10 cellular contexts compared by ENCODE assay signal in the genomic region with DNA sequence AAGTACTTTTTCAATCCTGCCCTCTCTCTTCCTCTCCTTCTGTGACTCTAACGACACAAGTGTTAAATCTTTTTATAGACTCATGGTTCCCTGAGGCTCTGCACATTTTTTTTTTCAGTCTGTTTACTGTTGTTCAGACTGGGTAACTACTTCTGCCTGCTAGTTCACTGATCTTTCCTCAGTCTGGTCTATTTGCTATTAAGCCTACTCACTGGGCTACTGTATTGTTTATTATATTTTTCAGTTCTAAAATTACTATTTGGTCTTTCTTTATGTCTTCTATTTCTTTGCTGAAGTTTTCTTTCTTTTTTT. TPM values are rescaled to one million over a fixed set of nuclear protein-coding genes. Genes with fewer than 3 reads are reported as not detected.
DNase-seq lines count a peak whose midpoint lies in the region; ATAC-seq and TF ChIP-seq lines count a peak whose summit lies in the region.
"Had no signal": no experiment of that assay in that cellular context is flagged by ENCODE, and none has a peak within 500 bp of the region (broad histone marks: within the 10 kb centered on the region; RNA-seq: fewer than 3 reads in every experiment).

No MANE protein-coding gene starts in this region.

- peak overlapping the region; percentile 5 to 56 for H3K27ac Mint-ChIP-seq in activated naive CD4-positive, alpha-beta T cell treated with anti-CD3 and anti-CD28 coated beads, Interleukin-2, amount 50 U/mL, for 72 hours
- peak overlapping the region; percentile 33 for H3K27ac Mint-ChIP-seq in activated naive CD8-positive, alpha-beta T cell treated with anti-CD3 and anti-CD28 coated beads, Interleukin-2, amount 50 U/mL, for 24 hours
- peak overlapping the region; percentile 75 for H3K27ac Mint-ChIP-seq in stimulated activated naive B cell treated with anti-CD40 and anti-IgM and Interleukin-4, amounts not matched to agents 10 μg/mL and 1 μg/mL and 100 μg/mL, for 72 hours

- peak overlapping the region in 1 of 2 donors; percentile 57 for H3K27ac ChIP-seq in left lung

- no peak overlapping the region for H3K4me3 ChIP-seq in left lung
- H3K4me3 ChIP-seq: right lobe of liver had no signal

- intact Hi-C loops in left lung (cut with DNase I), result no loop called here

- ATAC-seq in activated naive CD4-positive, alpha-beta T cell treated with anti-CD3 and anti-CD28 coated beads, Interleukin-2, amount 50 U/mL, for 72 hours, result no peak
- ATAC-seq in activated naive CD8-positive, alpha-beta T cell treated with anti-CD3 and anti-CD28 coated beads, Interleukin-2, amount 50 U/mL, for 24 hours, result no peak
- ATAC-seq in left lung (peak; percentile 72), GM21576 (IDR thresholded peaks at IDR 0.05; ENCODE audit: unreplicated experiment) (no peak)
- no peak for ATAC-seq in stimulated activated naive B cell treated with anti-CD40 and anti-IgM and Interleukin-4, amounts not matched to agents 10 μg/mL and 1 μg/mL and 100 μg/mL, for 72 hours (replicated peaks)

- H3K9me3 Mint-ChIP-seq in activated naive CD4-positive, alpha-beta T cell treated with anti-CD3 and anti-CD28 coated beads, Interleukin-2, amount 50 U/mL, for 72 hours, result no peaks in the 10 kb centered on the region
- no peaks in the 10 kb centered on the region for H3K9me3 Mint-ChIP-seq in activated naive CD8-positive, alpha-beta T cell treated with anti-CD3 and anti-CD28 coated beads, Interleukin-2, amount 50 U/mL, for 24 hours
- no peaks in the 10 kb centered on the region for H3K9me3 Mint-ChIP-seq in stimulated activated naive B cell treated with anti-CD40 and anti-IgM and Interleukin-4, amounts not matched to agents 10 μg/mL and 1 μg/mL and 100 μg/mL, for 72 hours

- H3K4me1 Mint-ChIP-seq in activated naive CD8-positive, alpha-beta T cell treated with anti-CD3 and anti-CD28 coated beads, Interleukin-2, amount 50 U/mL, for 24 hours, result peaks cover 86% of the 10 kb centered on the region
- peaks cover 40 to 87% of the 10 kb centered on the region in 2 donors for H3K4me1 Mint-ChIP-seq in stimulated activated naive B cell treated with anti-CD40 and anti-IgM and Interleukin-4, amounts not matched to agents 10 μg/mL and 1 μg/mL and 100 μg/mL, for 72 hours

- H3K36me3 Mint-ChIP-seq in activated naive CD4-positive, alpha-beta T cell treated with anti-CD3 and anti-CD28 coated beads, Interleukin-2, amount 50 U/mL, for 72 hours, result no peaks in the 10 kb centered on the region
- H3K36me3 Mint-ChIP-seq in activated naive CD8-positive, alpha-beta T cell treated with anti-CD3 and anti-CD28 coated beads, Interleukin-2, amount 50 U/mL, for 24 hours (ENCODE audit: low read depth), result peaks cover 7% of the 10 kb centered on the region
- peaks cover 5 to 6% of the 10 kb centered on the region in 2 donors for H3K36me3 Mint-ChIP-seq in stimulated activated naive B cell treated with anti-CD40 and anti-IgM and Interleukin-4, amounts not matched to agents 10 μg/mL and 1 μg/mL and 100 μg/mL, for 72 hours

- no peak overlapping the region for H3K4me3 Mint-ChIP-seq in activated naive CD8-positive, alpha-beta T cell treated with anti-CD3 and anti-CD28 coated beads, Interleukin-2, amount 50 U/mL, for 24 hours
- H3K4me3 Mint-ChIP-seq in stimulated activated naive B cell treated with anti-CD40 and anti-IgM and Interleukin-4, amounts not matched to agents 10 μg/mL and 1 μg/mL and 100 μg/mL, for 72 hours, result no peak overlapping the region

- H3K9me3 ChIP-seq in left lung, result no peaks in the 10 kb centered on the region
- H3K9me3 ChIP-seq: right lobe of liver had no signal

- TF ChIP-seq CTCF in left lung (IDR thresholded peaks at IDR 0.05) (no peak), GM13977 (IDR thresholded peaks at IDR 0.05; ENCODE audit: extremely low read depth, insufficient read depth, missing control alignments) (no peak)

- in situ Hi-C loops in GM13977 (cut with MboI; ENCODE audit: low pct_unique_long_range_greater_than_20kb, low sequenced_read_pairs, unreplicated experiment), result no loop called here

- no peaks in the 10 kb centered on the region for H3K36me3 ChIP-seq in left lung
- H3K36me3 ChIP-seq: right lobe of liver had no signal

- DNase-seq in activated naive CD4-positive, alpha-beta T cell treated with anti-CD3 and anti-CD28 coated beads, Interleukin-2, amount 50 U/mL, for 72 hours (ENCODE audit: low spot score in 2 of 2), result no peak
- no peak for DNase-seq in activated naive CD4-positive, alpha-beta T cell treated with Interleukin-2 at 50 U/mL for 16 hours
- DNase-seq in activated naive CD8-positive, alpha-beta T cell treated with anti-CD3 and anti-CD28 coated beads, Interleukin-2, amount 50 U/mL, for 24 hours, result no peak
- DNase-seq in left lung, result no peak
- DNase-seq in stimulated activated naive B cell treated with anti-CD40 and anti-IgM and Interleukin-4, amounts not matched to agents 10 μg/mL and 1 μg/mL and 100 μg/mL, for 72 hours, result no peak
- no peak for DNase-seq in GM13977 (ENCODE audit: low spot score)
- DNase-seq in NCI-H1930 (lab: John Stamatoyannopoulos, UW), result no peak
- DNase-seq: MM.1S, right lobe of liver had no signal

- peaks cover 6 to 70% of the 10 kb centered on the region in 2 donors for H3K4me1 ChIP-seq in left lung

- H3K27me3 ChIP-seq in left lung, result no peaks in the 10 kb centered on the region
- H3K27me3 ChIP-seq: right lobe of liver had no signal

- H3K27me3 Mint-ChIP-seq in activated naive CD8-positive, alpha-beta T cell treated with anti-CD3 and anti-CD28 coated beads, Interleukin-2, amount 50 U/mL, for 24 hours, result no peaks in the 10 kb centered on the region
- H3K27me3 Mint-ChIP-seq in stimulated activated naive B cell treated with anti-CD40 and anti-IgM and Interleukin-4, amounts not matched to agents 10 μg/mL and 1 μg/mL and 100 μg/mL, for 72 hours, result no peaks in the 10 kb centered on the region

RNA-seq across cellular contexts. Expression of a gene that starts 21.3 kb away (rescaled TPM):
- total RNA-seq in activated naive CD4-positive, alpha-beta T cell treated with anti-CD3 and anti-CD28 coated beads, Interleukin-2, amount 50 U/mL, for 72 hours, result 10 to 100 TPM; 61.5 to 69.1 TPM
- total RNA-seq in left lung, result 10 to 100 TPM; 50.2 to 69.0 TPM
